In the genomic region with DNA sequence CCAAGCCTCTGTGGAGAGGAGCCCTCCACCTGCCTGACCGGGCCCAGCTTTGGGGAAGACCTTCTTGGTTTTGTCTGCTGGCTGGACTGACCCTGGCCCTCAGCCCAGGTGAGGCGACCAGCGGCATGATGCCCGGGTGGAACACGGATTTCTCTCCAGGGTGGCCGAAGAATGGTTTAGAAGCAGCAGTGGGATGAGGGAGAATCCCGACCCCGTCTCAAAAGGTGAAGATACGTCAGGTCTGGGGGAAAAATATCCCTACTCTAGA, we compare ENCODE assay signal across 8 cellular contexts. TPM values are rescaled to one million over a fixed set of nuclear protein-coding genes. Genes with fewer than 3 reads are reported as not detected.
DNase-seq lines count a peak whose midpoint lies in the region; ATAC-seq, FAIRE-seq and TF ChIP-seq lines count a peak whose summit lies in the region.

No MANE protein-coding gene starts in this region.

- no peak for FAIRE-seq in A549 (lab: Jason Lieb, UNC)

- peaks cover 10% of the 10 kb centered on the region for H3K4me1 Mint-ChIP-seq in MCF 10A (ENCODE audit: insufficient read depth, unreplicated experiment)

- peak overlapping the region; percentile 92 to 94 for H3K27ac ChIP-seq in A549

- no peak for TF ChIP-seq RAD21 in A549 (conservative IDR thresholded peaks at IDR 0.05 in 1 of 2, IDR thresholded peaks at IDR 0.05 in 1 of 2)

- no peak for TF ChIP-seq EP300 in A549 (IDR thresholded peaks at IDR 0.05)

- peak overlapping the region; percentile 93 for H3K4me3 Mint-ChIP-seq in MCF 10A (ENCODE audit: unreplicated experiment)

- H3K27ac Mint-ChIP-seq in MCF 10A (ENCODE audit: low read depth, unreplicated experiment) = peak overlapping the region; percentile 84

- peaks cover 15% of the 10 kb centered on the region for H3K36me3 Mint-ChIP-seq in MCF 10A (ENCODE audit: insufficient read depth, unreplicated experiment)

- peak overlapping the region; percentile 90 for H3K4me2 ChIP-seq in A549

- POLR2A ChIA-PET in A549 (lab: Yijun Ruan, JAX) = no interaction called here
- POLR2A ChIA-PET in MCF 10A (lab: Yijun Ruan, JAX) = no interaction called here

- H3K27me3 ChIP-seq in mononuclear cell (ENCODE audit: insufficient read depth, low read length) = no peaks in the 10 kb centered on the region

- peaks cover 16% of the 10 kb centered on the region for H3K4me1 ChIP-seq in A549
- H3K4me1 ChIP-seq in mononuclear cell (ENCODE audit: insufficient read depth, low read length) = peaks cover 26% of the 10 kb centered on the region

- ATAC-seq in A549 (peak; percentile 14; a peak in 4 of 6 replicates), HG03097 (IDR thresholded peaks at IDR 0.05; ENCODE audit: low FRiP score, unreplicated experiment) (peak; percentile 6)

- H3K9me3 ChIP-seq in A549 (no peaks in the 10 kb centered on the region), mononuclear cell (ENCODE audit: low read depth, low read length) (no peaks in the 10 kb centered on the region)

- WGBS in A549 (ENCODE audit: missing lambda C conversion rate) = 47% methylated on average over 9 of the region's 9 CpGs

- no peaks in the 10 kb centered on the region for H3K9me3 Mint-ChIP-seq in MCF 10A (ENCODE audit: unreplicated experiment)

- DNase-seq in A549 (ENCODE audit: low read depth in 1 of 2, low spot score in 1 of 2) (no peak), MCF 10A (ENCODE audit: unreplicated experiment) (no peak), NCI-H1930 (lab: John Stamatoyannopoulos, UW) (no peak), NCI-H2081 treated with DMSO at 0.1 percent for 48 hours (lab: John Stamatoyannopoulos, UW) (no peak), SIG-M5 (lab: John Stamatoyannopoulos, UW) (no peak)
- DNase-seq in activated CD4-positive, alpha-beta T cell treated with anti-CD3 and anti-CD28 coated beads, Interleukin-2, amount 50 U/mL, for 48 hours = no peak

- no peaks in the 10 kb centered on the region for H3K27me3 Mint-ChIP-seq in MCF 10A (ENCODE audit: insufficient read depth, unreplicated experiment)

- CTCF ChIA-PET in A549 (lab: Yijun Ruan, JAX) (no interaction called here), MCF 10A (lab: Yijun Ruan, JAX) (interaction anchor here (0.7 to 1.0 kb wide), 2 partner anchors 24 to 46 kb away, joined by 3 to 4 read pairs; no protein-coding TSS in a partner anchor)

- BruUV-seq in MCF 10A (replicated peaks; lab: Mats Ljungman, UMichigan) = no TSS peak

- no peak for TF ChIP-seq POLR2A in A549 (IDR thresholded peaks at IDR 0.05; ENCODE audit: low read length)

- TF ChIP-seq CTCF in A549 (IDR thresholded peaks at IDR 0.05) = no peak
- no peak for TF ChIP-seq CTCF in MCF 10A (IDR thresholded peaks at IDR 0.05; ENCODE audit: unreplicated experiment)

- intact Hi-C loops in MCF 10A (cut with micrococcal nuclease) = no loop called here

- H3K4me3 ChIP-seq in A549 (peak overlapping the region; percentile 90), mononuclear cell (ENCODE audit: low read length) (peak overlapping the region; percentile 72)

TF ChIP-seq in A549, 52 proteins besides CTCF, POLR2A, EP300 and RAD21:
- TF ChIP-seq RFX5 (IDR thresholded peaks at IDR 0.05) (no peak), CBX8 (IDR thresholded peaks at IDR 0.05) (no peak)
- TF ChIP-seq, protein P1, sequence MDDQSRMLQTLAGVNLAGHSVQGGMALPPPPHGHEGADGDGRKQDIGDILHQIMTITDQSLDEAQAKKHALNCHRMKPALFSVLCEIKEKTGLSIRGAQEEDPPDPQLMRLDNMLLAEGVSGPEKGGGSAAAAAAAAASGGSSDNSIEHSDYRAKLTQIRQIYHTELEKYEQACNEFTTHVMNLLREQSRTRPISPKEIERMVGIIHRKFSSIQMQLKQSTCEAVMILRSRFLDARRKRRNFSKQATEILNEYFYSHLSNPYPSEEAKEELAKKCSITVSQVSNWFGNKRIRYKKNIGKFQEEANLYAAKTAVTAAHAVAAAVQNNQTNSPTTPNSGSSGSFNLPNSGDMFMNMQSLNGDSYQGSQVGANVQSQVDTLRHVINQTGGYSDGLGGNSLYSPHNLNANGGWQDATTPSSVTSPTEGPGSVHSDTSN (IDR thresholded peaks at IDR 0.05) = no peak

RNA-seq across cellular contexts. Expression of gene ZBTB42, which starts 15.7 kb away (rescaled TPM):
- polyA plus RNA-seq in A549 (2011; rRNA removed) (1.6 and 2.1 TPM in 2 replicates), A549 (2017; fragmentation: RNase III; extraction: RNeasy Plus Mini Kit Qiagen cat#74134 plus additional on column Dnase treatment) (2.3 to 3.1 TPM (median 2.6 TPM) in 3 replicates)
- 1.6 and 2.9 TPM in 2 replicates for polyA plus RNA-seq in A549 (2012; cell fraction: cytosol; rRNA removed)
- 2.3 and 2.9 TPM in 2 replicates for polyA plus RNA-seq in A549 (2012; cell fraction: nucleus; rRNA removed)
- polyA minus RNA-seq in A549 (2011; rRNA and poly(A)+ RNA removed) = 3.9 and 4.1 TPM in 2 replicates
- total RNA-seq in MCF 10A (2022) (1.0 and 1.2 TPM in 2 replicates), mononuclear cell (2.9 TPM)

RNA-seq across cellular contexts. Expression of gene AKT1, which starts 21.1 kb away (rescaled TPM):
- 66.0 and 70.2 TPM in 2 replicates for polyA plus RNA-seq in A549 (2011; rRNA removed)
- polyA plus RNA-seq in A549 (2012; cell fraction: cytosol; rRNA removed) = 164 and 170 TPM in 2 replicates
- 315 and 328 TPM in 2 replicates for polyA plus RNA-seq in A549 (2012; cell fraction: nucleus; rRNA removed)
- 87.1 to 93.8 TPM (median 93.0 TPM) in 3 replicates for polyA plus RNA-seq in A549 (2017; fragmentation: RNase III; extraction: RNeasy Plus Mini Kit Qiagen cat#74134 plus additional on column Dnase treatment)
- 138 and 139 TPM in 2 replicates for polyA minus RNA-seq in A549 (2011; rRNA and poly(A)+ RNA removed)
- total RNA-seq in MCF 10A (2022) = 83.3 and 96.3 TPM in 2 replicates
- total RNA-seq in mononuclear cell = 86.8 TPM

RNA-seq across cellular contexts. Expression of gene CEP170B, which starts 48.5 kb away (rescaled TPM):
- polyA plus RNA-seq in A549 (2011; rRNA removed) = 3.9 and 4.5 TPM in 2 replicates
- polyA plus RNA-seq in A549 (2012; cell fraction: cytosol; rRNA removed) = 8.7 and 12.5 TPM in 2 replicates
- 59.0 and 71.9 TPM in 2 replicates for polyA plus RNA-seq in A549 (2012; cell fraction: nucleus; rRNA removed)
- 13.1 to 14.3 TPM (median 13.5 TPM) in 3 replicates for polyA plus RNA-seq in A549 (2017; fragmentation: RNase III; extraction: RNeasy Plus Mini Kit Qiagen cat#74134 plus additional on column Dnase treatment)
- polyA minus RNA-seq in A549 (2011; rRNA and poly(A)+ RNA removed) = 3.8 and 4.3 TPM in 2 replicates
- total RNA-seq in MCF 10A (2022) = 61.8 and 77.4 TPM in 2 replicates
- 1.0 TPM for total RNA-seq in mononuclear cell

Comparison
In these comparisons a context has a peak if more than half of its experiments do, and no peak if none do; other contexts are left out.
1. RNA of gene CEP170B, which starts 48.5 kb away (total RNA-seq): 61.8 to 77.4 TPM in MCF 10A; 1.0 TPM in mononuclear cell (single experiment); every median in the first group is over 10 times any median in the second.